13 cellular contexts compared by ENCODE assay signal in the genomic region with DNA sequence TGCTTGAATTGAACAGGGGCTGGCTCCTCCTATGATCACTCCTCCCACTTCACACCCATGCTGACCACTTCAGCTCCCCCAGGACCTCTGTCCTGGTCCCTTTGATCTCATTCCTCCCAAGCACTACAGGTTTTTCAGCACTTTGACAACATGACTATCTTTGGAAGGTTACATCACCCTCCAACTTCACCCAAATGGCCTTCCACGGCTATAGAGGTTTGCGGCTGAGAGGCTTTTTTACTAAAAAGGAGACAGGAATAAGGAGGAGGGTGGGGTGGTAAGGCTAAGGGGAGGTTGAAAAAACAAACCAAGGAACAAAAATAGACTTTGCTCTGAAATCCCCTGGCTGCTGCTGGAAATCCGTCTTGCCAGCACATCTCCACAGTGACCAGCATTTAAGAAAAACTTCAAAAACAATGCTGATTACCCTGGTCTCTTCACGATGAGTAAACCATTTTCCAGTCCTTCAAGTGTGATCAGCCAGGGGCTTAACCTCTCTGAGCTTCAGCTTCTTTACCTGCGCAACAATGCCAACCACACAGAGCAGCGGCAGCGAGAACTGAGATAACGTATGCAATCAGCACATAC.
A peak's percentile ranks its signal among the peaks of the same experiment; 100 is the strongest.
DNase-seq lines count a peak whose midpoint lies in the region; ATAC-seq and TF ChIP-seq lines count a peak whose summit lies in the region.
"Had no signal": no experiment of that assay in that cellular context is flagged by ENCODE, and none has a peak within 500 bp of the region (broad histone marks: within the 10 kb centered on the region; RNA-seq: fewer than 3 reads in every experiment).

No MANE protein-coding gene starts in this region.

- peaks cover 93% of the 10 kb centered on the region for H3K4me1 ChIP-seq in cardiac muscle cell (ENCODE audit: low read depth)
- peaks cover 70% of the 10 kb centered on the region for H3K4me1 ChIP-seq in muscle layer of colon (ENCODE audit: insufficient read depth, low read length)
- peaks cover 5 to 31% of the 10 kb centered on the region in 2 donors for H3K4me1 ChIP-seq in uterus
- H3K4me1 ChIP-seq in effector memory CD4-positive, alpha-beta T cell (ENCODE audit: control insufficient read depth, insufficient read depth, low read length, poor library complexity, severe bottlenecking) = no peaks in the 10 kb centered on the region

- intact Hi-C loops in Right ventricle myocardium superior (cut with DNase I) (no loop called here), uterus (cut with DNase I; ENCODE audit: low total_unique reads) (no loop called here)

- no peak overlapping the region for H3K4me3 Mint-ChIP-seq in brain
- no peak overlapping the region for H3K4me3 Mint-ChIP-seq in activated T-cell treated with anti-CD3 and anti-CD28 coated beads, Interleukin-2, amount 50 U/mL, for 72 hours

- H3K27me3 ChIP-seq in cardiac muscle cell = no peaks in the 10 kb centered on the region
- H3K27me3 ChIP-seq in muscle layer of colon (ENCODE audit: control insufficient read depth in 1 of 2, insufficient read depth in 2 of 2, low read length in 2 of 2) = no peaks in the 10 kb centered on the region
- H3K27me3 ChIP-seq in uterus = no peaks in the 10 kb centered on the region
- H3K27me3 ChIP-seq in effector memory CD4-positive, alpha-beta T cell (replicated peaks; ENCODE audit: control insufficient read depth, insufficient read depth, low read length, poor library complexity, severe bottlenecking) = no peaks in the 10 kb centered on the region

- H3K27ac ChIP-seq in cardiac muscle cell = peak overlapping the region; percentile 96
- peak overlapping the region; percentile 31 for H3K27ac ChIP-seq in muscle layer of colon (ENCODE audit: low read depth, low read length)
- peak overlapping the region; percentile 96 for H3K27ac ChIP-seq in uterus
- no peak overlapping the region for H3K27ac ChIP-seq in effector memory CD4-positive, alpha-beta T cell (ENCODE audit: insufficient read depth, low read length, poor library complexity, severe bottlenecking)
- H3K27ac ChIP-seq: PC-9, VCaP had no signal

- DNase-seq in cardiac muscle cell (ENCODE audit: low read depth in 1 of 2, low spot score in 1 of 2) = peak; percentile 52 to 82
- no peak for DNase-seq in Right ventricle myocardium superior
- DNase-seq in uterus = peak; percentile 34 to 65
- DNase-seq in medulla oblongata (ENCODE audit: extremely low spot score) = no peak
- no peak for DNase-seq in activated T-cell treated with anti-CD3 and anti-CD28 coated beads, Interleukin-2, amount 50 U/mL, for 72 hours
- DNase-seq in effector memory CD4-positive, alpha-beta T cell = no peak
- DNase-seq: activated effector memory CD4-positive, alpha-beta T cell treated with anti-CD3 and anti-CD28 coated beads, Interleukin-2, amount 50 U/mL, for 16 hours; effector CD4-positive, alpha-beta T cell; NCI-H2081; PC-9 had no signal

- TF ChIP-seq POLR2A in uterus (IDR thresholded peaks at IDR 0.05) = no peak

- H3K9ac ChIP-seq in muscle layer of colon (ENCODE audit: low read length) = no peak overlapping the region

- H3K36me3 ChIP-seq in cardiac muscle cell (no peaks in the 10 kb centered on the region), muscle layer of colon (ENCODE audit: insufficient read depth, low read length) (peaks cover 77% of the 10 kb centered on the region), uterus (no peaks in the 10 kb centered on the region)
- H3K36me3 ChIP-seq in effector memory CD4-positive, alpha-beta T cell (ENCODE audit: control insufficient read depth, insufficient read depth, low read length) = no peaks in the 10 kb centered on the region

- TF ChIP-seq CTCF in cardiac muscle cell (IDR thresholded peaks at IDR 0.05; ENCODE audit: low read depth, low read length) (no peak), brain (conservative IDR thresholded peaks at IDR 0.05) (no peak), uterus (IDR thresholded peaks at IDR 0.05) (no peak)

- no peaks in the 10 kb centered on the region for H3K9me3 Mint-ChIP-seq in brain
- H3K9me3 Mint-ChIP-seq in activated T-cell treated with anti-CD3 and anti-CD28 coated beads, Interleukin-2, amount 50 U/mL, for 72 hours = no peaks in the 10 kb centered on the region

- no peak overlapping the region for H3K4me3 ChIP-seq in cardiac muscle cell
- no peak overlapping the region for H3K4me3 ChIP-seq in muscle layer of colon (ENCODE audit: low read depth in 1 of 2, low read length in 2 of 2)
- H3K4me3 ChIP-seq in uterus = no peak overlapping the region
- H3K4me3 ChIP-seq in effector memory CD4-positive, alpha-beta T cell (ENCODE audit: insufficient read depth, low read depth, low read length, poor library complexity, severe bottlenecking) = no peak overlapping the region
- H3K4me3 ChIP-seq: PC-9 had no signal

- peak overlapping the region in 3 of 5 experiments; percentile 55 to 86 (median 74) for H3K27ac Mint-ChIP-seq in brain
- no peak overlapping the region for H3K27ac Mint-ChIP-seq in activated T-cell treated with anti-CD3 and anti-CD28 coated beads, Interleukin-2, amount 50 U/mL, for 72 hours

- H3K9me3 ChIP-seq in cardiac muscle cell (ENCODE audit: low read depth) = no peaks in the 10 kb centered on the region
- H3K9me3 ChIP-seq in muscle layer of colon (ENCODE audit: low read length) = no peaks in the 10 kb centered on the region
- H3K9me3 ChIP-seq in uterus = no peaks in the 10 kb centered on the region
- no peaks in the 10 kb centered on the region for H3K9me3 ChIP-seq in effector memory CD4-positive, alpha-beta T cell (ENCODE audit: control insufficient read depth, low read length)

- no peaks in the 10 kb centered on the region for H3K27me3 Mint-ChIP-seq in brain
- H3K27me3 Mint-ChIP-seq in activated T-cell treated with anti-CD3 and anti-CD28 coated beads, Interleukin-2, amount 50 U/mL, for 72 hours (ENCODE audit: low read depth) = no peaks in the 10 kb centered on the region

- H3K36me3 Mint-ChIP-seq in brain = peaks cover 87% of the 10 kb centered on the region
- no peaks in the 10 kb centered on the region for H3K36me3 Mint-ChIP-seq in activated T-cell treated with anti-CD3 and anti-CD28 coated beads, Interleukin-2, amount 50 U/mL, for 72 hours (ENCODE audit: insufficient read depth in 2 of 2)

- no peak for ATAC-seq in Right ventricle myocardium superior (ENCODE audit: poor library complexity)
- no peak for ATAC-seq in activated T-cell treated with anti-CD3 and anti-CD28 coated beads, Interleukin-2, amount 50 U/mL, for 72 hours (replicated peaks in 1 of 2)

- peaks cover 29% of the 10 kb centered on the region for H3K4me1 Mint-ChIP-seq in brain
- no peaks in the 10 kb centered on the region for H3K4me1 Mint-ChIP-seq in activated T-cell treated with anti-CD3 and anti-CD28 coated beads, Interleukin-2, amount 50 U/mL, for 72 hours (ENCODE audit: low read depth)

Comparison
In these comparisons a context has a peak if more than half of its experiments do, and no peak if none do; other contexts are left out.
1. DNase-seq: peak in cardiac muscle cell (2 of 2) and uterus (2 of 2); none in Right ventricle myocardium superior (single experiment), medulla oblongata (single experiment), activated T-cell treated with anti-CD3 and anti-CD28 coated beads, Interleukin-2, amount 50 U/mL, for 72 hours (0 of 2) and effector memory CD4-positive, alpha-beta T cell (0 of 3).